Comparison of ENCODE assay signal across 8 cellular contexts in the genomic region with DNA sequence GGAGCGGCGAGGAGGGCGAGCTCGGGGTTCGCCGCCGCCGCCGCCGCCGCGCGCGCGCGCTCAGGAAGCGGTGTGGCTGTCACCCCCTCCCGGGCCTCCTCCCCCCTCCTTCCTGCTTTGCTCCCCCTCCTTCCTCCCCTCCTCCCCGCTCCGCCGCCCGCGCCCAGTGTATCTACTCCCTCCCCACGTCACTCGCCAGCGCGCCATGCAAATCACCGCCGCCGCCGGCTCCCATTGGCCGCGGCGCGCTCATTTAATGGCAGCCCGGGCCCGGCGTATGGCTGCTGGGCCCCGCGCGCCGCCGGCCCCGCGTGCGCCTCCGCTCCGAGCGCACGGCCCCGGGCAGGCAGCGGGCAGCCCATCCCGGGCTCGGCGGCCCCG. TPM values are rescaled to one million over a fixed set of nuclear protein-coding genes. Genes with fewer than 3 reads are reported as not detected.
DNase-seq lines count a peak whose midpoint lies in the region; FAIRE-seq and TF ChIP-seq lines count a peak whose summit lies in the region.

No MANE protein-coding gene starts in this region.

- no peaks in the 10 kb centered on the region for H3K79me2 ChIP-seq in Karpas-422 (ENCODE audit: low read length)

- H3K36me3 ChIP-seq in neuronal stem cell (replicated peaks in 1 of 2; ENCODE audit: control insufficient read depth in 2 of 2, insufficient read depth in 2 of 2, low read length in 2 of 2) (peaks cover 2 to 31% of the 10 kb centered on the region in 2 donors), suprapubic skin (no peaks in the 10 kb centered on the region), Karpas-422 (ENCODE audit: insufficient read depth, low read length) (no peaks in the 10 kb centered on the region)

- H2AFZ ChIP-seq in neuronal stem cell (ENCODE audit: low read length) (peak overlapping the region; percentile 94), Karpas-422 (ENCODE audit: low read length) (no peak overlapping the region)

- H4K8ac ChIP-seq in neuronal stem cell (ENCODE audit: low read depth, low read length), result no peak overlapping the region

- no peak for TF ChIP-seq CTCF in suprapubic skin (IDR thresholded peaks at IDR 0.05)

- peaks cover 3% of the 10 kb centered on the region for H3K4me1 Mint-ChIP-seq in activated CD4-positive, alpha-beta T cell treated with anti-CD3 and anti-CD28 coated beads, Interleukin-2, amount 10 ng/mL, durations not matched to agents 24 days and 14 days

- H3K9me3 ChIP-seq in neuronal stem cell (replicated peaks in 1 of 2; ENCODE audit: control insufficient read depth in 2 of 2, insufficient read depth in 1 of 2, low read depth in 1 of 2, low read length in 2 of 2) (peaks cover 3% of the 10 kb centered on the region in 2 donors), suprapubic skin (no peaks in the 10 kb centered on the region), Karpas-422 (ENCODE audit: low read length) (peaks cover 11% of the 10 kb centered on the region; the same call in 1 of the 2 replicates)

- WGBS in neuronal stem cell (ENCODE audit: extremely low coverage in 2 of 2, insufficient read length in 2 of 2, insufficient replicate concordance in 1 of 2), 2 donors, result no CpG with 5 or more reads among the region's 56 CpGs
- 3% methylated on average over 30 of the region's 56 CpGs for WGBS in suprapubic skin

- peak overlapping the region; percentile 98 for H3K18ac ChIP-seq in neuronal stem cell (ENCODE audit: low read length)

- H3K79me1 ChIP-seq in neuronal stem cell (ENCODE audit: low read depth, low read length), result peaks cover 2% of the 10 kb centered on the region

- no peak for TF ChIP-seq EP300 in suprapubic skin (IDR thresholded peaks at IDR 0.05)

- no peak for FAIRE-seq in HTR-8/SVneo (lab: Jason Lieb, UNC)

- H3K4ac ChIP-seq in neuronal stem cell (ENCODE audit: low read length), result no peak overlapping the region

- H2BK120ac ChIP-seq in neuronal stem cell (ENCODE audit: low read depth, low read length), result peak overlapping the region; percentile 99

- H3K4me2 ChIP-seq in neuronal stem cell (ENCODE audit: insufficient read depth, low read length, poor library complexity, severe bottlenecking) (peak overlapping the region; percentile 98), Karpas-422 (ENCODE audit: low read depth, low read length, poor library complexity, severe bottlenecking) (no peak overlapping the region)

- H3K4me3 ChIP-seq in neuronal stem cell (ENCODE audit: low read length in 2 of 2) (peak overlapping the region; percentile 89 to 95), suprapubic skin (peak overlapping the region; percentile 47), Karpas-422 (ENCODE audit: low read length) (no peak overlapping the region)

- H3K27me3 ChIP-seq in neuronal stem cell (ENCODE audit: control insufficient read depth in 3 of 3, insufficient read depth in 3 of 3, low read depth in 1 of 3, low read length in 3 of 3) (peaks cover 8 to 67% (median 13%) of the 10 kb centered on the region in 3 experiments), suprapubic skin (peaks cover 100% of the 10 kb centered on the region), Karpas-422 (ENCODE audit: low read length) (no peaks in the 10 kb centered on the region)

- H3K4me1 ChIP-seq in neuronal stem cell (ENCODE audit: control insufficient read depth in 2 of 2, insufficient read depth in 1 of 2, low read depth in 1 of 2, low read length in 2 of 2) (peaks cover 14 to 24% of the 10 kb centered on the region in 2 donors), suprapubic skin (peaks cover 29% of the 10 kb centered on the region), Karpas-422 (ENCODE audit: low read length) (no peaks in the 10 kb centered on the region)

- TF ChIP-seq POLR2A in suprapubic skin (IDR thresholded peaks at IDR 0.05), result no peak

- in situ Hi-C loops in KBM-7 (cut with MboI; ENCODE audit: low pct_unique_long_range_greater_than_20kb, low sequenced_read_pairs), result no loop called here

- H4K20me1 ChIP-seq in Karpas-422 (ENCODE audit: insufficient read depth, low read depth, low read length), result no peaks in the 10 kb centered on the region

- peaks cover 17% of the 10 kb centered on the region for H3K9me3 Mint-ChIP-seq in activated CD4-positive, alpha-beta T cell treated with anti-CD3 and anti-CD28 coated beads, Interleukin-2, amount 10 ng/mL, durations not matched to agents 24 days and 14 days

- H3K27me3 Mint-ChIP-seq in activated CD4-positive, alpha-beta T cell treated with anti-CD3 and anti-CD28 coated beads, Interleukin-2, amount 10 ng/mL, durations not matched to agents 24 days and 14 days, result peaks cover 71% of the 10 kb centered on the region

- no peak overlapping the region for H3K27ac Mint-ChIP-seq in activated CD4-positive, alpha-beta T cell treated with anti-CD3 and anti-CD28 coated beads, Interleukin-2, amount 10 ng/mL, durations not matched to agents 24 days and 14 days

- peak overlapping the region; percentile 78 for H2BK5ac ChIP-seq in neuronal stem cell (ENCODE audit: low read length)

- peaks cover 12% of the 10 kb centered on the region for H3K36me3 Mint-ChIP-seq in activated CD4-positive, alpha-beta T cell treated with anti-CD3 and anti-CD28 coated beads, Interleukin-2, amount 10 ng/mL, durations not matched to agents 24 days and 14 days (ENCODE audit: low read depth)

- H3K9me2 ChIP-seq in Karpas-422 (replicated peaks; ENCODE audit: insufficient read depth, low read length), result no peaks in the 10 kb centered on the region

- H4K91ac ChIP-seq in neuronal stem cell (ENCODE audit: low read depth, low read length, poor library complexity), result no peak overlapping the region

- H2BK15ac ChIP-seq in neuronal stem cell (ENCODE audit: low read length), result peak overlapping the region; percentile 99

- no peak overlapping the region for H2AK5ac ChIP-seq in neuronal stem cell (ENCODE audit: low read depth, low read length)

- no peak overlapping the region for H3K14ac ChIP-seq in neuronal stem cell (ENCODE audit: low read length)

- peak overlapping the region; percentile 90 for H3K9ac ChIP-seq in neuronal stem cell (ENCODE audit: low read depth, low read length, poor library complexity)
- no peak overlapping the region for H3K9ac ChIP-seq in Karpas-422 (ENCODE audit: low read length)

- intact Hi-C loops in activated CD4-positive, alpha-beta T cell treated with anti-CD3 and anti-CD28 coated beads, Interleukin-2, amount 10 ng/mL, durations not matched to agents 24 days and 14 days (cut with micrococcal nuclease), result loop anchor here (10.0 kb wide), 1 partner anchor 952 kb away; the partner anchor contains the start of gene ARHGEF7

- H2BK12ac ChIP-seq in neuronal stem cell (ENCODE audit: low read length), result peak overlapping the region; percentile 91

- H3K27ac ChIP-seq in neuronal stem cell (replicated peaks; ENCODE audit: low read length) (peak overlapping the region; percentile 61), suprapubic skin (no peak overlapping the region), Karpas-422 (ENCODE audit: low read length) (no peak overlapping the region)

- H3K4me3 Mint-ChIP-seq in activated CD4-positive, alpha-beta T cell treated with anti-CD3 and anti-CD28 coated beads, Interleukin-2, amount 10 ng/mL, durations not matched to agents 24 days and 14 days, result no peak overlapping the region

- no peak overlapping the region for H3K23ac ChIP-seq in neuronal stem cell (ENCODE audit: low read depth, low read length, poor library complexity)

- peak; percentile 21 for DNase-seq in KBM-7
- DNase-seq in activated CD4-positive, alpha-beta T cell treated with anti-CD3 and anti-CD28 coated beads, Interleukin-2, amount 10 ng/mL, durations not matched to agents 24 days and 14 days, result peak; percentile 66
- peak; percentile 73 for DNase-seq in epidermal melanocyte (ENCODE audit: insufficient read length, low spot score)
- DNase-seq in neuronal stem cell (ENCODE audit: low spot score), result peak; percentile 88
- no peak for DNase-seq in suprapubic skin (ENCODE audit: low spot score in 2 of 2)
- DNase-seq in HTR-8/SVneo (ENCODE audit: insufficient read length, low spot score), result no peak
- no peak for DNase-seq in Karpas-422
- no peak for DNase-seq in GF-D8 (lab: John Stamatoyannopoulos, UW)

RNA-seq across cellular contexts. Expression of gene SOX1, which starts 0.3 kb away (rescaled TPM):
- total RNA-seq in activated CD4-positive, alpha-beta T cell treated with anti-CD3 and anti-CD28 coated beads, Interleukin-2, amount 10 ng/mL, durations not matched to agents 24 days and 14 days, result not detected in 2 replicates
- 12.8 TPM for polyA plus RNA-seq in neuronal stem cell (2013, experiment 1 of 2)
- 14.4 TPM for polyA plus RNA-seq in neuronal stem cell (2013, experiment 2 of 2)
- total RNA-seq in suprapubic skin, result under 1 TPM in 2 of 4 donors, not detected in 2; 0.19 to 0.68 TPM
- total RNA-seq in Karpas-422 (2014; rRNA removed; shearing (Covaris generic); ENCODE audit: low replicate concordance), result not detected in 2 replicates

Comparison
In these comparisons a context has a peak if more than half of its experiments do, and no peak if none do; other contexts are left out.
1. DNase-seq: peak in KBM-7 (single experiment), activated CD4-positive, alpha-beta T cell treated with anti-CD3 and anti-CD28 coated beads, Interleukin-2, amount 10 ng/mL, durations not matched to agents 24 days and 14 days (single experiment), epidermal melanocyte (single experiment) and neuronal stem cell (single experiment); none in suprapubic skin (0 of 2), HTR-8/SVneo (single experiment), Karpas-422 (single experiment) and GF-D8 (single experiment).